In genomic region chr10:132422169-132422691, GRCh38 we compare ENCODE assay signal across 8 cellular contexts. TPM values are rescaled to one million over a fixed set of nuclear protein-coding genes. Genes with fewer than 3 reads are reported as not detected.
DNase-seq lines count a peak whose midpoint lies in the region; ATAC-seq and TF ChIP-seq lines count a peak whose summit lies in the region.

No MANE protein-coding gene starts in this region.

- H3K9me3 Mint-ChIP-seq in CD14-positive monocyte, result peaks cover 0 to 2% (median 0%) of the 10 kb centered on the region in 7 donors

- no peak for TF ChIP-seq POLR2A in lower leg skin (IDR thresholded peaks at IDR 0.05)

- intact Hi-C loops in CD14-positive monocyte (cut with micrococcal nuclease) (no loop called here), lower leg skin (cut with DNase I; ENCODE audit: low total_unique reads) (no loop called here)

- DNase-seq in CD14-positive monocyte (ENCODE audit: low spot score) (no peak), NCI-H345 treated with DMSO at 0.1 percent for 48 hours (lab: John Stamatoyannopoulos, UW; ENCODE audit: unreplicated experiment) (peak; percentile 51), germinal center (ENCODE audit: low spot score) (peak; percentile 14), substantia nigra (lab: John Stamatoyannopoulos, UW) (peak in 1 of 49 donors; percentile 70), OCI-M1 (lab: John Stamatoyannopoulos, UW) (no peak), lower leg skin (ENCODE audit: low spot score in 2 of 2) (no peak)
- no peak for DNase-seq in activated CD4-positive, CD25-positive, alpha-beta regulatory T cell treated with anti-CD3 and anti-CD28 coated beads, Interleukin-2, amount 50 U/mL, for 72 hours

- H3K36me3 Mint-ChIP-seq in CD14-positive monocyte, result peaks cover 0 to 2% of the 10 kb centered on the region in 2 donors

- peak overlapping the region; percentile 83 for H3K27ac ChIP-seq in substantia nigra (ENCODE audit: low read depth, low read length, poor library complexity, severe bottlenecking)

- H3K4me3 ChIP-seq in lower leg skin (ENCODE audit: low read depth, poor library complexity, severe bottlenecking), result no peak overlapping the region

- TF ChIP-seq CTCF in CD14-positive monocyte (IDR thresholded peaks at IDR 0.05) (no peak), lower leg skin (IDR thresholded peaks at IDR 0.05) (no peak)

- ATAC-seq in GM21447 (IDR thresholded peaks at IDR 0.05; ENCODE audit: unreplicated experiment), result peak; percentile 51

- peaks cover 58% of the 10 kb centered on the region for H3K4me1 Mint-ChIP-seq in CD14-positive monocyte

- peak overlapping the region; percentile 91 to 99 (median 95) for H3K27ac Mint-ChIP-seq in CD14-positive monocyte

- H3K4me3 Mint-ChIP-seq in CD14-positive monocyte, result peak overlapping the region; percentile 62 to 72

- no peaks in the 10 kb centered on the region for H3K27me3 Mint-ChIP-seq in CD14-positive monocyte (ENCODE audit: low read depth in 3 of 3)

- WGBS in lower leg skin, 2 donors, result 61 to 68% methylated on average over 18 to 20 of the region's 20 CpGs

RNA-seq across cellular contexts. Expression of gene PWWP2B, which starts 25.2 kb away (rescaled TPM):
- 1 to 10 TPM; 2.4 to 2.7 TPM for polyA plus RNA-seq in CD14-positive monocyte
- total RNA-seq in lower leg skin, result 10 to 100 TPM; 28.3 to 33.1 (median 28.9) TPM

Comparison
In these comparisons a context has a peak if more than half of its experiments do, and no peak if none do; other contexts are left out.
1. DNase-seq: peak in NCI-H345 treated with DMSO at 0.1 percent for 48 hours (single experiment) and germinal center (single experiment); none in CD14-positive monocyte (single experiment), OCI-M1 (single experiment), activated CD4-positive, CD25-positive, alpha-beta regulatory T cell treated with anti-CD3 and anti-CD28 coated beads, Interleukin-2, amount 50 U/mL, for 72 hours (single experiment) and lower leg skin (0 of 2).